In genomic region chr3:189169728-189170127, GRCh38 we compare ENCODE assay signal across 24 cellular contexts. TPM values are rescaled to one million over a fixed set of nuclear protein-coding genes. Genes with fewer than 3 reads are reported as not detected.
A peak's percentile ranks its signal among the peaks of the same experiment; 100 is the strongest.
DNase-seq lines count a peak whose midpoint lies in the region; FAIRE-seq and TF ChIP-seq lines count a peak whose summit lies in the region.
"Had no signal": no experiment of that assay in that cellular context is flagged by ENCODE, and none has a peak within 500 bp of the region (broad histone marks: within the 10 kb centered on the region; RNA-seq: fewer than 3 reads in every experiment).

No MANE protein-coding gene starts in this region.

- peak; percentile 44 to 74 (median 55) for TF ChIP-seq CTCF in H1 (IDR thresholded peaks at IDR 0.05; ENCODE audit: control extremely low read depth in 1 of 3, insufficient read depth in 1 of 3, low read depth in 1 of 3, low read length in 3 of 3)
- peak; percentile 16 for TF ChIP-seq CTCF in progenitor cell of endocrine pancreas (IDR thresholded peaks at IDR 0.05; ENCODE audit: unreplicated experiment)
- TF ChIP-seq CTCF in MCF 10A (IDR thresholded peaks at IDR 0.05; ENCODE audit: unreplicated experiment), result no peak

- H3K4me3 Mint-ChIP-seq in progenitor cell of endocrine pancreas (ENCODE audit: low read depth), result no peak overlapping the region
- no peak overlapping the region for H3K4me3 Mint-ChIP-seq in MCF 10A (ENCODE audit: unreplicated experiment)
- H3K4me3 Mint-ChIP-seq: activated CD8-positive, alpha-beta T cell treated with anti-CD3 and anti-CD28 coated beads for 36 hours; activated naive CD8-positive, alpha-beta T cell treated with anti-CD3 and anti-CD28 coated beads for 36 hours; IgD-negative memory B cell had no signal

- H2BK12ac ChIP-seq in H1 (ENCODE audit: low read depth, low read length), result no peak overlapping the region

- H3K4ac ChIP-seq in H1 (replicated peaks; ENCODE audit: insufficient read length, low read depth, low read length), result no peak overlapping the region

- H3K4me1 ChIP-seq in H1 (replicated peaks in 1 of 4; ENCODE audit: control insufficient read depth in 3 of 4, insufficient read depth in 4 of 4, low read length in 3 of 4), result no peaks in the 10 kb centered on the region
- H3K4me1 ChIP-seq: sigmoid colon, stomach had no signal

- TF ChIP-seq POLR2A in H1 (IDR thresholded peaks at IDR 0.05; ENCODE audit: control extremely low read depth in 1 of 2, low read depth in 2 of 2, low read length in 2 of 2), result no peak

- no peak overlapping the region for H3K56ac ChIP-seq in H1 (replicated peaks; ENCODE audit: insufficient read length, low read depth, low read length)

- peaks cover 3% of the 10 kb centered on the region for H3K27me3 Mint-ChIP-seq in progenitor cell of endocrine pancreas
- H3K27me3 Mint-ChIP-seq in MCF 10A (ENCODE audit: insufficient read depth, unreplicated experiment), result no peaks in the 10 kb centered on the region
- H3K27me3 Mint-ChIP-seq: activated CD8-positive, alpha-beta T cell treated with anti-CD3 and anti-CD28 coated beads for 36 hours; activated naive CD8-positive, alpha-beta T cell treated with anti-CD3 and anti-CD28 coated beads for 36 hours had no signal

- peak; percentile 37 to 45 for TF ChIP-seq RAD21 in H1 (IDR thresholded peaks at IDR 0.05 in 1 of 2, conservative IDR thresholded peaks at IDR 0.05 in 1 of 2; ENCODE audit: low read depth in 2 of 2, low read length in 2 of 2)

- H3K27ac Mint-ChIP-seq in progenitor cell of endocrine pancreas (no peak overlapping the region), MCF 10A (ENCODE audit: low read depth, unreplicated experiment) (no peak overlapping the region)
- H3K27ac Mint-ChIP-seq: activated CD8-positive, alpha-beta T cell treated with anti-CD3 and anti-CD28 coated beads for 36 hours; activated naive CD8-positive, alpha-beta T cell treated with anti-CD3 and anti-CD28 coated beads for 36 hours; IgD-negative memory B cell had no signal

- H4K5ac ChIP-seq in H1 (ENCODE audit: insufficient read length, low read depth, low read length), result no peak overlapping the region

- no peak overlapping the region for H2BK15ac ChIP-seq in H1 (ENCODE audit: low read length)

- no peak for TF ChIP-seq EP300 in H1 (IDR thresholded peaks at IDR 0.05; ENCODE audit: borderline replicate concordance in 1 of 2, low read depth in 2 of 2, low read length in 2 of 2)

- H2BK120ac ChIP-seq in H1 (replicated peaks; ENCODE audit: low read depth, low read length), result no peak overlapping the region

- peak; percentile 65 for FAIRE-seq in H1 (lab: Jason Lieb, UNC)

- no peak overlapping the region for H2AFZ ChIP-seq in H1 (ENCODE audit: low read length)
- H2AFZ ChIP-seq: hepatocyte had no signal

- H3K9ac ChIP-seq in H1 (replicated peaks in 1 of 4; ENCODE audit: extremely low read depth in 1 of 4, low read depth in 3 of 4, low read length in 3 of 4), result no peak overlapping the region
- H3K9ac ChIP-seq: BLaER1 treated with 17β-estradiol and CSF1 and Interleukin-3, amounts not matched to agents 10 nM and 100 nM had no signal

- H3K36me3 ChIP-seq in H1 (ENCODE audit: control insufficient read depth in 2 of 4, insufficient read depth in 4 of 4, low read length in 3 of 4), result no peaks in the 10 kb centered on the region
- H3K36me3 ChIP-seq: BLaER1 treated with 17β-estradiol and CSF1 and Interleukin-3, amounts not matched to agents 10 nM and 100 nM; cardiac muscle cell; sigmoid colon; stomach had no signal

- no peaks in the 10 kb centered on the region for H3K79me2 ChIP-seq in H1 (ENCODE audit: control insufficient read depth in 1 of 2, insufficient read depth in 2 of 2, low read length in 2 of 2)
- H3K79me2 ChIP-seq: hepatocyte had no signal

- H3K9me3 Mint-ChIP-seq in progenitor cell of endocrine pancreas (ENCODE audit: low read depth) (no peaks in the 10 kb centered on the region), MCF 10A (ENCODE audit: unreplicated experiment) (no peaks in the 10 kb centered on the region)
- H3K9me3 Mint-ChIP-seq: activated CD8-positive, alpha-beta T cell treated with anti-CD3 and anti-CD28 coated beads for 36 hours; activated naive CD8-positive, alpha-beta T cell treated with anti-CD3 and anti-CD28 coated beads for 36 hours had no signal

- H3K27me3 ChIP-seq in H1 (replicated peaks in 1 of 4; ENCODE audit: control insufficient read depth in 3 of 4, extremely low read depth in 1 of 4, insufficient read depth in 3 of 4, low read length in 3 of 4), result no peaks in the 10 kb centered on the region
- H3K27me3 ChIP-seq: BLaER1 treated with 17β-estradiol and CSF1 and Interleukin-3, amounts not matched to agents 10 nM and 100 nM; cardiac muscle cell; hepatocyte; sigmoid colon; stomach had no signal

- CTCF ChIA-PET in H1 (lab: Charles Lee; ENCODE audit: partially characterized antibody), result interaction anchor here (0.6 to 2.9 kb wide), 25 partner anchors 9 to 1432 kb away, joined by 3 to 15 read pairs (median 4); no protein-coding TSS in a partner anchor
- CTCF ChIA-PET in MCF 10A (lab: Yijun Ruan, JAX), result interaction anchor here (1.1 kb wide), 1 partner anchor 21 kb away, joined by 3 read pairs; no protein-coding TSS in a partner anchor

- H4K91ac ChIP-seq in H1 (replicated peaks; ENCODE audit: insufficient read length, low read length), result no peak overlapping the region

- no peak overlapping the region for H3K27ac ChIP-seq in H1 (ENCODE audit: low read depth, low read length)
- H3K27ac ChIP-seq: BLaER1 treated with 17β-estradiol and CSF1 and Interleukin-3, amounts not matched to agents 10 nM and 100 nM; cardiac muscle cell; hepatocyte; sigmoid colon; stomach; VCaP had no signal

- H2BK5ac ChIP-seq in H1 (ENCODE audit: low read depth, low read length), result no peak overlapping the region

- BruUV-seq in MCF 10A (replicated peaks; lab: Mats Ljungman, UMichigan), result no TSS peak

- no peak overlapping the region for H3K23ac ChIP-seq in H1 (ENCODE audit: insufficient read length)

- WGBS in H1 (ENCODE audit: extremely low coverage in 1 of 2, insufficient coverage in 1 of 2, insufficient read length in 1 of 2, insufficient replicate concordance in 2 of 2, low coverage in 1 of 2, low lambda C conversion rate in 2 of 2, missing lambda C conversion rate in 1 of 2), 2 experiments, result 78% methylated on average over 6 of the region's 6 CpGs; no CpG with 5 or more reads in 1 of the 2 experiments

- H4K20me1 ChIP-seq in H1 (replicated peaks in 1 of 2; ENCODE audit: control insufficient read depth in 1 of 2, insufficient read depth in 2 of 2, low read length in 2 of 2), result peaks cover 0 to 1% of the 10 kb centered on the region in 2 experiments
- H4K20me1 ChIP-seq: BLaER1 treated with 17β-estradiol and CSF1 and Interleukin-3, amounts not matched to agents 10 nM and 100 nM had no signal

- intact Hi-C loops in MCF 10A (cut with micrococcal nuclease), result no loop called here

- H3K23me2 ChIP-seq in H1 (ENCODE audit: low read depth, low read length), result no peaks in the 10 kb centered on the region

- H3K4me2 ChIP-seq in H1 (ENCODE audit: insufficient read depth in 1 of 2, low read depth in 2 of 2, low read length in 2 of 2), result no peak overlapping the region
- H3K4me2 ChIP-seq: BLaER1 treated with 17β-estradiol and CSF1 and Interleukin-3, amounts not matched to agents 10 nM and 100 nM; hepatocyte had no signal

- H3K4me1 Mint-ChIP-seq in progenitor cell of endocrine pancreas (ENCODE audit: low read depth), result no peaks in the 10 kb centered on the region
- no peaks in the 10 kb centered on the region for H3K4me1 Mint-ChIP-seq in MCF 10A (ENCODE audit: insufficient read depth, unreplicated experiment)
- H3K4me1 Mint-ChIP-seq: IgD-negative memory B cell had no signal

- no peak overlapping the region for H4K8ac ChIP-seq in H1 (ENCODE audit: extremely low read depth, insufficient read depth, low read length)

- no peaks in the 10 kb centered on the region for H3K79me1 ChIP-seq in H1 (ENCODE audit: low read depth, low read length)

- H3K9me3 ChIP-seq in H1 (ENCODE audit: insufficient read depth in 2 of 2, low read depth in 1 of 2, low read length in 1 of 2), result no peaks in the 10 kb centered on the region
- H3K9me3 ChIP-seq: BLaER1 treated with 17β-estradiol and CSF1 and Interleukin-3, amounts not matched to agents 10 nM and 100 nM; sigmoid colon; stomach had no signal

- no peak overlapping the region for H3K18ac ChIP-seq in H1 (ENCODE audit: extremely low read depth, low read length)

- no peak overlapping the region for H3K14ac ChIP-seq in H1 (ENCODE audit: insufficient read length)

- DNase-seq in NCI-H1436 treated with DMSO at 0.1 percent for 48 hours (lab: John Stamatoyannopoulos, UW) (peak; percentile 92), NCI-H1436 (lab: John Stamatoyannopoulos, UW) (no peak), NCI-H2227 treated with DMSO at 0.1 percent for 48 hours (lab: John Stamatoyannopoulos, UW) (peak; percentile 74), H1 (ENCODE audit: low read depth in 1 of 2, low spot score in 2 of 2) (peak in 1 of 2 experiments; percentile 45), progenitor cell of endocrine pancreas (ENCODE audit: low spot score, unreplicated experiment) (no peak), SHP77 treated with DMSO at 0.1 percent for 48 hours (lab: John Stamatoyannopoulos, UW) (no peak), NCI-H526 treated with DMSO at 0.1 percent for 48 hours (lab: John Stamatoyannopoulos, UW) (no peak), MCF 10A (ENCODE audit: unreplicated experiment) (no peak)
- DNase-seq: 8988T; activated CD8-positive, alpha-beta T cell treated with anti-CD3 and anti-CD28 coated beads for 36 hours; activated naive CD8-positive, alpha-beta T cell treated with anti-CD3 and anti-CD28 coated beads for 36 hours; activated T-cell treated with anti-CD3 and anti-CD28 coated beads, Interleukin-2, amount 50 U/mL, for 48 hours; left colon; NCI-H2171; NK-92 treated with Interleukin-12 subunit alpha and Interleukin-12 subunit beta, amount 100 ng/mL, for 24 hours; nucleus accumbens; sigmoid colon; stimulated activated CD4-positive, alpha-beta T cell treated with anti-CD3 and anti-CD28 coated beads, Interleukin-1b, Interleukin-23, amount 100 ng/mL, for 48 hours; stomach had no signal

- H3K36me3 Mint-ChIP-seq in progenitor cell of endocrine pancreas (ENCODE audit: insufficient read depth), result no peaks in the 10 kb centered on the region
- no peaks in the 10 kb centered on the region for H3K36me3 Mint-ChIP-seq in MCF 10A (ENCODE audit: insufficient read depth, unreplicated experiment)
- H3K36me3 Mint-ChIP-seq: activated naive CD8-positive, alpha-beta T cell treated with anti-CD3 and anti-CD28 coated beads for 36 hours; IgD-negative memory B cell had no signal

- H3K4me3 ChIP-seq in H1 (ENCODE audit: extremely low read depth in 1 of 4, insufficient read depth in 2 of 4, low read depth in 3 of 4, low read length in 4 of 4), result no peak overlapping the region
- H3K4me3 ChIP-seq: BLaER1 treated with 17β-estradiol and CSF1 and Interleukin-3, amounts not matched to agents 10 nM and 100 nM; cardiac muscle cell; hepatocyte; sigmoid colon; stomach had no signal

- POLR2A ChIA-PET in H1 (lab: Charles Lee; ENCODE audit: partially characterized antibody) (no interaction called here), MCF 10A (lab: Yijun Ruan, JAX) (interaction anchor here (0.6 kb wide), 1 partner anchor 549 kb away, joined by 3 read pairs; no protein-coding TSS in a partner anchor)

- no peak overlapping the region for H2BK20ac ChIP-seq in H1 (ENCODE audit: low read length)

- H2AK5ac ChIP-seq in H1 (ENCODE audit: low read depth, low read length), result no peak overlapping the region

RNA-seq across cellular contexts. Expression of gene TPRG1, which starts 2.0 kb away (rescaled TPM):
- 0.27 and 0.37 TPM in 2 replicates for total RNA-seq in H1 (2021; fragmentation: NEBNext Ultra II Directional; extraction: Animal tissue kit (Norgen Biotek cat#: 25700))
- 0.11 and 0.47 TPM in 2 replicates for polyA plus RNA-seq in H1 (2011; rRNA removed)
- polyA plus RNA-seq in H1 (2011; cell fraction: cytosol; rRNA removed), result 0.30 TPM
- 0.11 TPM for polyA plus RNA-seq in H1 (2011; cell fraction: nucleus; rRNA removed)
- polyA plus RNA-seq in H1 (2012, experiment 1 of 2), result 0.45 to 0.57 TPM (median 0.56 TPM) in 3 of 4 replicates, not detected in the other
- polyA plus RNA-seq in H1 (2012, experiment 2 of 2), result not detected
- 0.28 TPM for polyA plus RNA-seq in H1 (2013, experiment 1 of 2)
- 0.22 TPM for polyA plus RNA-seq in H1 (2013, experiment 2 of 2)
- 1.0 and 1.6 TPM in 2 replicates for polyA minus RNA-seq in H1 (2011; rRNA and poly(A)+ RNA removed)
- not detected for polyA minus RNA-seq in H1 (2011; cell fraction: cytosol; rRNA and poly(A)+ RNA removed)
- 8.0 TPM for polyA minus RNA-seq in H1 (2011; cell fraction: nucleus; rRNA and poly(A)+ RNA removed)
- 0.67 and 2.3 TPM in 2 replicates for total RNA-seq in progenitor cell of endocrine pancreas
- 1.5 and 2.0 TPM in 2 replicates for total RNA-seq in MCF 10A (2022)
- polyA plus RNA-seq: hepatocyte, IgD-negative memory B cell had no signal

Comparison
In these comparisons a context has a peak if more than half of its experiments do, and no peak if none do; other contexts are left out.
1. DNase-seq: peak in NCI-H1436 treated with DMSO at 0.1 percent for 48 hours (single experiment) and NCI-H2227 treated with DMSO at 0.1 percent for 48 hours (single experiment); none in NCI-H1436 (single experiment), progenitor cell of endocrine pancreas (single experiment), SHP77 treated with DMSO at 0.1 percent for 48 hours (single experiment), NCI-H526 treated with DMSO at 0.1 percent for 48 hours (single experiment) and MCF 10A (single experiment).